ENCODE assay signal across 18 cellular contexts in genomic region chr22:44933829-44934735, GRCh38.
"Had no signal": no experiment of that assay in that cellular context is flagged by ENCODE, and none has a peak within 500 bp of the region (broad histone marks: within the 10 kb centered on the region; RNA-seq: fewer than 3 reads in every experiment).

No MANE protein-coding gene starts in this region.

- H3K27ac ChIP-seq: brain microvascular endothelial cell, colonic mucosa, foreskin keratinocyte, tibial artery, uterus had no signal

- H3K9me3 Mint-ChIP-seq: activated CD4-positive, alpha-beta T cell treated with anti-CD3 and anti-CD28 coated beads, Interleukin-2, amount 10 ng/mL, durations not matched to agents 24 days and 14 days; activated T-cell treated with anti-CD3 and anti-CD28 coated beads, Interleukin-2, amount 50 U/mL, for 72 hours; natural killer cell had no signal

- ATAC-seq: activated T-cell treated with anti-CD3 and anti-CD28 coated beads, Interleukin-2, amount 50 U/mL, for 72 hours; foreskin keratinocyte; natural killer cell had no signal

- H3K27me3 Mint-ChIP-seq: activated CD4-positive, alpha-beta T cell treated with anti-CD3 and anti-CD28 coated beads, Interleukin-2, amount 10 ng/mL, durations not matched to agents 24 days and 14 days had no signal

- H3K9me3 ChIP-seq: colonic mucosa, tibial artery, uterus had no signal

- H3K4me3 ChIP-seq: colonic mucosa, tibial artery, uterus had no signal

- H3K4me1 Mint-ChIP-seq: activated CD4-positive, alpha-beta T cell treated with anti-CD3 and anti-CD28 coated beads, Interleukin-2, amount 10 ng/mL, durations not matched to agents 24 days and 14 days; natural killer cell had no signal

- H3K36me3 Mint-ChIP-seq: natural killer cell had no signal

- H3K27me3 ChIP-seq: brain microvascular endothelial cell, colonic mucosa, uterus had no signal

- H3K4me1 ChIP-seq: colonic mucosa, foreskin keratinocyte, tibial artery had no signal

- H3K36me3 ChIP-seq: brain microvascular endothelial cell, colonic mucosa, tibial artery, uterus had no signal

- DNase-seq: activated CD4-positive, alpha-beta T cell treated with anti-CD3 and anti-CD28 coated beads, Interleukin-2, amount 10 ng/mL, durations not matched to agents 24 days and 14 days; activated effector memory CD4-positive, alpha-beta T cell treated with anti-CD3 and anti-CD28 coated beads, Interleukin-2, amount 50 U/mL, for 16 hours; activated naive CD4-positive, alpha-beta T cell treated with anti-CD3 and anti-CD28 coated beads, Interleukin-2, amount 50 U/mL, for 16 hours; activated T-cell treated with anti-CD3 and anti-CD28 coated beads, Interleukin-2, amount 50 U/mL, for 72 hours; brain microvascular endothelial cell; central memory CD4-positive, alpha-beta T cell; colonic mucosa; foreskin keratinocyte; mesendoderm; natural killer cell; occipital lobe; retina; stimulated activated CD4-positive, alpha-beta T cell treated with anti-CD3 and anti-CD28 coated beads, Interleukin-2, amount 100 ng/mL, for 24 hours; stimulated activated naive CD4-positive, alpha-beta T cell treated with Interleukin-2 at 50 U/mL for 16 hours; T-helper 1 cell; T-helper 9 cell; tibial artery; uterus had no signal

- H3K27ac Mint-ChIP-seq: activated CD4-positive, alpha-beta T cell treated with anti-CD3 and anti-CD28 coated beads, Interleukin-2, amount 10 ng/mL, durations not matched to agents 24 days and 14 days; activated T-cell treated with anti-CD3 and anti-CD28 coated beads, Interleukin-2, amount 50 U/mL, for 72 hours; natural killer cell had no signal

- H3K4me3 Mint-ChIP-seq: activated CD4-positive, alpha-beta T cell treated with anti-CD3 and anti-CD28 coated beads, Interleukin-2, amount 10 ng/mL, durations not matched to agents 24 days and 14 days; activated T-cell treated with anti-CD3 and anti-CD28 coated beads, Interleukin-2, amount 50 U/mL, for 72 hours; natural killer cell had no signal
